Comparison of ENCODE assay signal across 13 cellular contexts in genomic region chr21:45329261-45330074, GRCh38. TPM values are rescaled to one million over a fixed set of nuclear protein-coding genes. Genes with fewer than 3 reads are reported as not detected.
DNase-seq lines count a peak whose midpoint lies in the region; ATAC-seq, FAIRE-seq and TF ChIP-seq lines count a peak whose summit lies in the region.
"Had no signal": no experiment of that assay in that cellular context is flagged by ENCODE, and none has a peak within 500 bp of the region (broad histone marks: within the 10 kb centered on the region; RNA-seq: fewer than 3 reads in every experiment).

No MANE protein-coding gene starts in this region.

- no peaks in the 10 kb centered on the region for H3K27me3 ChIP-seq in muscle layer of colon (ENCODE audit: control insufficient read depth in 1 of 2, insufficient read depth in 2 of 2, low read length in 2 of 2)

- POLR2A ChIA-PET in A549 (lab: Yijun Ruan, JAX): interaction anchor here (0.8 to 1.3 kb wide), 2 partner anchors 37 to 99 kb away, joined by 3 to 8 read pairs; no protein-coding TSS in a partner anchor

- TF ChIP-seq EP300 in A549 (IDR thresholded peaks at IDR 0.05): no peak

- ATAC-seq in A549 (peak; percentile 56 to 68), esophagus mucosa (peak; percentile 15), HG03159 (IDR thresholded peaks at IDR 0.05; ENCODE audit: unreplicated experiment) (no peak), GM18867 (IDR thresholded peaks at IDR 0.05; ENCODE audit: unreplicated experiment) (no peak), HG03521 (IDR thresholded peaks at IDR 0.05; ENCODE audit: unreplicated experiment) (no peak)
- ATAC-seq: stimulated activated naive CD8-positive, alpha-beta T cell treated with anti-CD3 and anti-CD28 coated beads, Interleukin-15, Interleukin-2, amounts not matched to agents 100 U/mL and 50 U/mL, for 24 hours had no signal

- 0 out of 5 replicates have a peak, but pooled peaks of 1 of the 2 experiments have one; percentile 11 for TF ChIP-seq RAD21 in A549 (conservative IDR thresholded peaks at IDR 0.05 in 1 of 2, IDR thresholded peaks at IDR 0.05 in 1 of 2)

- no peak for FAIRE-seq in A549 (lab: Jason Lieb, UNC)
- FAIRE-seq: endothelial cell of umbilical vein, islet of Langerhans had no signal

- WGBS in A549 (ENCODE audit: missing lambda C conversion rate): 0% methylated on average over 6 of the region's 30 CpGs

- no peak for TF ChIP-seq POLR2A in A549 (IDR thresholded peaks at IDR 0.05; ENCODE audit: low read length)

- CTCF ChIA-PET in A549 (lab: Yijun Ruan, JAX): interaction anchor here (0.7 to 2.4 kb wide), 6 partner anchors 11 to 77 kb away, joined by 3 to 9 read pairs (median 3); no protein-coding TSS in a partner anchor

- peak overlapping the region; percentile 79 for H3K4me2 ChIP-seq in A549

- H3K27ac ChIP-seq in A549 (peak overlapping the region; percentile 97 to 100), muscle layer of colon (ENCODE audit: low read depth, low read length) (peak overlapping the region; percentile 83)

- H3K4me1 ChIP-seq in A549: peaks cover 87% of the 10 kb centered on the region
- H3K4me1 ChIP-seq in muscle layer of colon (ENCODE audit: insufficient read depth, low read length): peaks cover 16% of the 10 kb centered on the region

- TF ChIP-seq CTCF in A549 (IDR thresholded peaks at IDR 0.05): no peak

- H3K9ac ChIP-seq in muscle layer of colon (ENCODE audit: low read length): no peak overlapping the region

- DNase-seq in A549 (ENCODE audit: low read depth in 1 of 2, low spot score in 1 of 2) (peak; percentile 40 to 85), HuH-7 (ENCODE audit: low spot score) (peak; percentile 70), MV-4-11 (lab: John Stamatoyannopoulos, UW) (no peak)
- DNase-seq: activated CD4-positive, alpha-beta T cell treated with anti-CD3 and anti-CD28 coated beads for 4 hours; OCI-M1; stimulated activated naive CD8-positive, alpha-beta T cell treated with anti-CD3 and anti-CD28 coated beads, Interleukin-15, Interleukin-2, amounts not matched to agents 100 U/mL and 50 U/mL, for 24 hours had no signal

- no peaks in the 10 kb centered on the region for H3K36me3 ChIP-seq in muscle layer of colon (ENCODE audit: insufficient read depth, low read length)

- H3K9me3 ChIP-seq in A549 (no peaks in the 10 kb centered on the region), muscle layer of colon (ENCODE audit: low read length) (no peaks in the 10 kb centered on the region)

- H3K4me3 ChIP-seq in A549: peak overlapping the region; percentile 48
- H3K4me3 ChIP-seq in muscle layer of colon (ENCODE audit: low read depth in 1 of 2, low read length in 2 of 2): no peak overlapping the region

TF ChIP-seq in A549, 52 proteins besides CTCF, POLR2A, EP300 and RAD21:
- TF ChIP-seq USF2 (IDR thresholded peaks at IDR 0.05): 0 out of 2 replicates have a peak, but pooled peaks have one; percentile 21
- TF ChIP-seq BHLHE40 (IDR thresholded peaks at IDR 0.05; ENCODE audit: low read depth, low read length): no peak

RNA-seq across cellular contexts. Expression of gene POFUT2, which starts 41.8 kb away (rescaled TPM):
- polyA plus RNA-seq in A549 (2011; rRNA removed) (10.5 and 10.7 TPM in 2 replicates), A549 (2017; fragmentation: RNase III; extraction: RNeasy Plus Mini Kit Qiagen cat#74134 plus additional on column Dnase treatment) (14.7 to 16.6 TPM (median 16.1 TPM) in 3 replicates)
- 10.3 and 12.3 TPM in 2 replicates for polyA plus RNA-seq in A549 (2012; cell fraction: cytosol; rRNA removed)
- 53.6 and 61.8 TPM in 2 replicates for polyA plus RNA-seq in A549 (2012; cell fraction: nucleus; rRNA removed)
- polyA minus RNA-seq in A549 (2011; rRNA and poly(A)+ RNA removed): 6.4 and 11.6 TPM in 2 replicates
- 6.2 TPM for total RNA-seq in esophagus mucosa

Comparison
In these comparisons a context has a peak if more than half of its experiments do, and no peak if none do; other contexts are left out.
1. ATAC-seq: peak in A549 (2 of 2) and esophagus mucosa (single experiment); none in HG03159 (single experiment), GM18867 (single experiment) and HG03521 (single experiment).